ENCODE assay signal across 8 cellular contexts in genomic region chr2:27370026-27370815, GRCh38. TPM values are rescaled to one million over a fixed set of nuclear protein-coding genes. Genes with fewer than 3 reads are reported as not detected.
A peak's percentile ranks its signal among the peaks of the same experiment; 100 is the strongest.
DNase-seq lines count a peak whose midpoint lies in the region; ATAC-seq and TF ChIP-seq lines count a peak whose summit lies in the region.

Gene EIF2B4, minus strand, starts transcription at chr2:27370338. Its CDS starts 24 bp downstream, at chr2:27370314.
Gene SNX17, plus strand, starts transcription at chr2:27370616. Its CDS starts 128 bp downstream, at chr2:27370744.

- peak; percentile 2 to 9 (median 5) for TF ChIP-seq POLR2A in spleen (IDR thresholded peaks at IDR 0.05)

- H3K4me3 Mint-ChIP-seq in immature natural killer cell, result peak within 1 kb of the TSS; percentile 95 to 99 (median 96)

- peak within 1 kb of the TSS; percentile 90 to 100 (median 98) for H3K27ac Mint-ChIP-seq in immature natural killer cell

- intact Hi-C loops in spleen (cut with DNase I; ENCODE audit: low total_unique reads), result no loop called here

- H3K9me3 Mint-ChIP-seq in immature natural killer cell, result no peaks in the 10 kb centered on the region

- peak; percentile 70 to 90 (median 86) for TF ChIP-seq CTCF in spleen (IDR thresholded peaks at IDR 0.05 in 8 of 11, conservative IDR thresholded peaks at IDR 0.05 in 3 of 11)

- H3K27me3 ChIP-seq in spleen (replicated peaks in 1 of 7), result no peaks in the 10 kb centered on the region

- H3K9me3 ChIP-seq in spleen, result no peaks in the 10 kb centered on the region

- peaks cover 0 to 34% (median 15%) of the 10 kb centered on the region in 3 donors for H3K36me3 Mint-ChIP-seq in immature natural killer cell

- DNase-seq in AG20443 (ENCODE audit: low spot score) (peak; percentile 97), NCI-H345 treated with DMSO at 0.1 percent for 48 hours (lab: John Stamatoyannopoulos, UW; ENCODE audit: unreplicated experiment) (peak; percentile 99), immature natural killer cell (peak; percentile 99 to 100 (median 99)), spleen (peak; percentile 100)
- peak; percentile 96 to 99 (median 98) for DNase-seq in activated CD4-positive, CD25-positive, alpha-beta regulatory T cell (lab: John Stamatoyannopoulos, UW)
- DNase-seq in central memory CD4-positive, alpha-beta T cell, result peak; percentile 100

- H3K36me3 ChIP-seq in spleen, result peaks cover 0 to 72% (median 52%) of the 10 kb centered on the region in 6 donors

- H3K4me1 ChIP-seq in spleen, result peaks cover 30 to 62% (median 43%) of the 10 kb centered on the region in 6 donors

- peak within 1 kb of the TSS; percentile 93 to 98 (median 96) for H3K27ac ChIP-seq in spleen

- H3K27me3 Mint-ChIP-seq in immature natural killer cell (ENCODE audit: low read depth in 3 of 3), result peaks cover 4 to 8% (median 4%) of the 10 kb centered on the region in 3 donors

- peaks cover 45 to 51% of the 10 kb centered on the region in 2 donors for H3K4me1 Mint-ChIP-seq in immature natural killer cell

- ATAC-seq in GM19025 (IDR thresholded peaks at IDR 0.05; ENCODE audit: low read depth, unreplicated experiment) (peak; percentile 91), HG03342 (IDR thresholded peaks at IDR 0.05; ENCODE audit: unreplicated experiment) (peak; percentile 89)

- H3K4me3 ChIP-seq in spleen, result peak within 1 kb of the TSS; percentile 99 to 100 (median 100)

- 0 to 1% (median 0%) methylated on average over 1 to 85 of the region's 85 CpGs for WGBS in spleen, 5 donors

RNA-seq across cellular contexts. Expression of gene EIF2B4, which starts in this region (rescaled TPM):
- 10 to 100 TPM; 21.3 to 33.1 (median 24.7) TPM for polyA plus RNA-seq in immature natural killer cell
- 10 to 100 TPM; 26.5 to 33.9 (median 30.3) TPM for total RNA-seq in spleen
- polyA plus RNA-seq in spleen, result 10 to 100 TPM; 33.4 to 58.1 (median 48.5) TPM

RNA-seq across cellular contexts. Expression of gene SNX17, which starts in this region (rescaled TPM):
- 100 to 1,000 TPM; 236 to 321 (median 261) TPM for polyA plus RNA-seq in immature natural killer cell
- total RNA-seq in spleen, result 100 to 1,000 TPM; 102 to 140 (median 118) TPM
- polyA plus RNA-seq in spleen, result 100 to 1,000 TPM in 1 of 3 donors, 10 to 100 TPM in 2; 84.9 to 128 (median 86.5) TPM

Comparison
In these comparisons a context has a peak if more than half of its experiments do, and no peak if none do; other contexts are left out.
1. Peak in every context shown above with its lines: DNase-seq, ATAC-seq, H3K4me3 ChIP-seq and H3K27ac ChIP-seq.